In the genomic region with DNA sequence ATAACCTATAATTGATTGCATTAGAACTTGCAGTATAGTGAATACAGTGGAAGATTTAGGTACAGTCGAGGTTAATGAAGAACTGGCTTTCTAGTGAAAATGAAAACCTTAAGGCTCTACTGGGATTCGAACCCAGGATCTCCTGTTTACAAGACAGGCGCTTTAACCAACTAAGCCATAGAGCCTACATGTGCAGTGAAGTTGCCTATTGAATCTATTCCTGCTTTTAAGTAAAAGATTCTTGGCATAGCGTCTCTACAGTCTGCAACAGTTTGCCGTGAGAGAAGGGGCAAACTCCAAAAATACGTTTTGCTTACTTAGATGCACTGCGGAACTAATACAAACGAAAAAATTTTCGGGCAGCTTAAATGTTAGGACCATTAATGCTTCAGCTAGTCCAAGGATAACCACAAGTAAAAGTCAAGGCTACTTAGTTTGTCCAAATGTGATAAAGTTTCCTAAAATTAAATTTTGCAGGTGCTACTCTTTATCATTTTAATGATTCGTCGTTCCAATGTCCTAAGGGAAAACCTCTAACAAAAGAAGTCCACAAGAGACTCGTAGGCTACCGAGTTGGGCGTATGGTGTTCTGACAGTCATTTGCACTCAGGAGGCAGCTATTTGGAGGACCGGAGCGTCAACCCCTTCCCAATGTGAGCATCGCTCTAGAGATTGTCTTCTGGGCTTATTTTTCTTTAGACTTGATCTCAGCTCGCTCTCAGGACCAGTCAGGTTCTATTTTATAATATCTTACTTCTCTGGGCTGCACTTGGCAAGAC, we compare ENCODE assay signal across 8 cellular contexts. TPM values are rescaled to one million over a fixed set of nuclear protein-coding genes. Genes with fewer than 3 reads are reported as not detected.
DNase-seq lines count a peak whose midpoint lies in the region; ATAC-seq, FAIRE-seq and TF ChIP-seq lines count a peak whose summit lies in the region.

No MANE protein-coding gene starts in this region.

- peaks cover 3% of the 10 kb centered on the region for H3K9me3 Mint-ChIP-seq in activated T-cell treated with anti-CD3 and anti-CD28 coated beads, Interleukin-2, amount 50 U/mL, for 4 hours

- H3K36me3 Mint-ChIP-seq in activated T-cell treated with anti-CD3 and anti-CD28 coated beads, Interleukin-2, amount 50 U/mL, for 4 hours (ENCODE audit: insufficient read depth) = no peaks in the 10 kb centered on the region
- H3K36me3 Mint-ChIP-seq in T-helper 17 cell (ENCODE audit: low read depth) = peaks cover 3% of the 10 kb centered on the region

- peak; percentile 31 for FAIRE-seq in GM18507 (lab: Jason Lieb, UNC)

- H3K36me3 ChIP-seq in BE2C = no peaks in the 10 kb centered on the region

- peaks cover 60% of the 10 kb centered on the region for H3K27me3 Mint-ChIP-seq in activated T-cell treated with anti-CD3 and anti-CD28 coated beads, Interleukin-2, amount 50 U/mL, for 4 hours (ENCODE audit: low read depth)
- peaks cover 69% of the 10 kb centered on the region for H3K27me3 Mint-ChIP-seq in T-helper 17 cell

- no peak overlapping the region for H3K4me3 Mint-ChIP-seq in activated T-cell treated with anti-CD3 and anti-CD28 coated beads, Interleukin-2, amount 50 U/mL, for 4 hours
- H3K4me3 Mint-ChIP-seq in T-helper 17 cell = no peak overlapping the region

- no peak for TF ChIP-seq CTCF in BE2C (IDR thresholded peaks at IDR 0.05; ENCODE audit: low read depth, low read length)

- no peaks in the 10 kb centered on the region for H3K4me1 ChIP-seq in BE2C

- DNase-seq in BE2C (peak; percentile 53), GM18507 (ENCODE audit: extremely low spot score, insufficient read length, low read depth) (no peak), NCI-H1694 treated with DMSO at 0.1 percent for 48 hours (lab: John Stamatoyannopoulos, UW) (peak; percentile 78), T-helper 17 cell (no peak), NCI-H187 treated with DMSO at 0.1 percent for 48 hours (lab: John Stamatoyannopoulos, UW) (no peak)
- no peak for DNase-seq in activated T-cell treated with anti-CD3 and anti-CD28 coated beads, Interleukin-2, amount 50 U/mL, for 4 hours

- no peak overlapping the region for H3K27ac Mint-ChIP-seq in T-helper 17 cell

- peak; percentile 66 to 73 for ATAC-seq in activated T-cell treated with anti-CD3 and anti-CD28 coated beads, Interleukin-2, amount 50 U/mL, for 4 hours
- no peak for ATAC-seq in T-helper 17 cell
- ATAC-seq in HG02981 (IDR thresholded peaks at IDR 0.05; ENCODE audit: unreplicated experiment) = no peak

- peak overlapping the region; percentile 73 for H3K4me3 ChIP-seq in BE2C (ENCODE audit: low read depth, low read length)
- peak overlapping the region; percentile 61 for H3K4me3 ChIP-seq in iPS-18c (ENCODE audit: insufficient read depth, low read depth, low read length)

- H3K27me3 ChIP-seq in BE2C = peaks cover 31% of the 10 kb centered on the region

- peaks cover 3% of the 10 kb centered on the region for H3K4me1 Mint-ChIP-seq in activated T-cell treated with anti-CD3 and anti-CD28 coated beads, Interleukin-2, amount 50 U/mL, for 4 hours (ENCODE audit: low read depth)
- no peaks in the 10 kb centered on the region for H3K4me1 Mint-ChIP-seq in T-helper 17 cell

- H3K9me3 ChIP-seq in BE2C (0 out of 2 replicates have a peak, but pooled peaks cover 2% of the 10 kb centered on the region), iPS-18c (ENCODE audit: control insufficient read depth, insufficient read depth, low read length) (no peaks in the 10 kb centered on the region), T-helper 17 cell (ENCODE audit: control insufficient read depth, low read length, poor library complexity, severe bottlenecking) (no peaks in the 10 kb centered on the region)

RNA-seq across cellular contexts. Expression of a gene that starts 31.3 kb away (rescaled TPM):
- polyA plus RNA-seq in BE2C (2012; ENCODE audit: insufficient read depth, insufficient read length, low read depth) = 3.9 TPM
- total RNA-seq in activated T-cell treated with anti-CD3 and anti-CD28 coated beads, Interleukin-2, amount 50 U/mL, for 4 hours = under 1 TPM; 0.46 to 0.76 (median 0.69) TPM
- under 1 TPM; 0.12 to 0.52 TPM for total RNA-seq in T-helper 17 cell

RNA-seq across cellular contexts. Expression of a gene that starts 41.0 kb away (rescaled TPM):
- polyA plus RNA-seq in BE2C (2012; ENCODE audit: insufficient read depth, insufficient read length, low read depth) = not detected
- not detected for total RNA-seq in activated T-cell treated with anti-CD3 and anti-CD28 coated beads, Interleukin-2, amount 50 U/mL, for 4 hours
- not detected for total RNA-seq in T-helper 17 cell

RNA-seq across cellular contexts. Expression of a gene that starts 51.1 kb away (rescaled TPM):
- not detected for polyA plus RNA-seq in BE2C (2012; ENCODE audit: insufficient read depth, insufficient read length, low read depth)
- total RNA-seq in activated T-cell treated with anti-CD3 and anti-CD28 coated beads, Interleukin-2, amount 50 U/mL, for 4 hours = not detected
- not detected for total RNA-seq in T-helper 17 cell

Comparison
In these comparisons a context has a peak if more than half of its experiments do, and no peak if none do; other contexts are left out.
1. DNase-seq: peak in BE2C (single experiment) and NCI-H1694 treated with DMSO at 0.1 percent for 48 hours (single experiment); none in GM18507 (single experiment), activated T-cell treated with anti-CD3 and anti-CD28 coated beads, Interleukin-2, amount 50 U/mL, for 4 hours (single experiment), T-helper 17 cell (0 of 3) and NCI-H187 treated with DMSO at 0.1 percent for 48 hours (single experiment).
2. ATAC-seq: peak in activated T-cell treated with anti-CD3 and anti-CD28 coated beads, Interleukin-2, amount 50 U/mL, for 4 hours (2 of 2); none in T-helper 17 cell (single experiment) and HG02981 (single experiment).